In genomic region chr4:125735107-125735506, GRCh38 we compare ENCODE assay signal across 10 cellular contexts.
DNase-seq lines count a peak whose midpoint lies in the region; ATAC-seq and TF ChIP-seq lines count a peak whose summit lies in the region.
"Had no signal": no experiment of that assay in that cellular context is flagged by ENCODE, and none has a peak within 500 bp of the region (broad histone marks: within the 10 kb centered on the region; RNA-seq: fewer than 3 reads in every experiment).

No MANE protein-coding gene starts in this region.

- no peaks in the 10 kb centered on the region for H3K27me3 Mint-ChIP-seq in progenitor cell of endocrine pancreas

- H3K4me3 Mint-ChIP-seq in progenitor cell of endocrine pancreas (ENCODE audit: low read depth): no peak overlapping the region

- peak overlapping the region; percentile 92 for H3K27ac Mint-ChIP-seq in progenitor cell of endocrine pancreas

- TF ChIP-seq CTCF in cardiac muscle cell (IDR thresholded peaks at IDR 0.05; ENCODE audit: low read depth, low read length) (no peak), progenitor cell of endocrine pancreas (IDR thresholded peaks at IDR 0.05; ENCODE audit: unreplicated experiment) (no peak)

- no peaks in the 10 kb centered on the region for H3K36me3 ChIP-seq in cardiac muscle cell

- H3K27ac ChIP-seq in cardiac muscle cell: peak overlapping the region; percentile 55
- H3K27ac ChIP-seq: VCaP had no signal

- H3K4me1 ChIP-seq in cardiac muscle cell (ENCODE audit: low read depth): peaks cover 19% of the 10 kb centered on the region

- H3K4me1 Mint-ChIP-seq in progenitor cell of endocrine pancreas (ENCODE audit: low read depth): peaks cover 15% of the 10 kb centered on the region

- no peaks in the 10 kb centered on the region for H3K27me3 ChIP-seq in cardiac muscle cell

- no peaks in the 10 kb centered on the region for H3K36me3 Mint-ChIP-seq in progenitor cell of endocrine pancreas (ENCODE audit: insufficient read depth)

- H3K9me3 ChIP-seq in cardiac muscle cell (ENCODE audit: low read depth): no peaks in the 10 kb centered on the region

- no peaks in the 10 kb centered on the region for H3K9me3 Mint-ChIP-seq in progenitor cell of endocrine pancreas (ENCODE audit: low read depth)

- H3K4me3 ChIP-seq in cardiac muscle cell: no peak overlapping the region

- ATAC-seq in GM21717 (IDR thresholded peaks at IDR 0.05; ENCODE audit: unreplicated experiment): no peak

- DNase-seq in H4 (ENCODE audit: low spot score) (peak; percentile 88), T1000 (lab: John Stamatoyannopoulos, UW) (peak; percentile 18), cardiac muscle cell (ENCODE audit: low read depth in 1 of 2, low spot score in 1 of 2) (peak; percentile 76 to 97), progenitor cell of endocrine pancreas (ENCODE audit: low spot score, unreplicated experiment) (no peak), activated gamma-delta T cell (lab: John Stamatoyannopoulos, UW) (no peak), NCI-H1930 (lab: John Stamatoyannopoulos, UW) (no peak), amygdala (lab: John Stamatoyannopoulos, UW) (no peak)
- DNase-seq: NCI-H187 treated with DMSO at 0.1 percent for 48 hours had no signal

Comparison
In these comparisons a context has a peak if more than half of its experiments do, and no peak if none do; other contexts are left out.
1. DNase-seq: peak in H4 (single experiment), T1000 (single experiment) and cardiac muscle cell (2 of 2); none in progenitor cell of endocrine pancreas (single experiment), activated gamma-delta T cell (single experiment), NCI-H1930 (0 of 2) and amygdala (0 of 56).